ENCODE assay signal across 27 cellular contexts in genomic region chr3:112413722-112414121, GRCh38.
DNase-seq lines count a peak whose midpoint lies in the region; FAIRE-seq and TF ChIP-seq lines count a peak whose summit lies in the region.
"Had no signal": no experiment of that assay in that cellular context is flagged by ENCODE, and none has a peak within 500 bp of the region (broad histone marks: within the 10 kb centered on the region; RNA-seq: fewer than 3 reads in every experiment).

No MANE protein-coding gene starts in this region.

- no peak overlapping the region for H3K27ac Mint-ChIP-seq in MCF 10A (ENCODE audit: low read depth, unreplicated experiment)
- peak overlapping the region; percentile 35 for H3K27ac Mint-ChIP-seq in neural crest cell (ENCODE audit: unreplicated experiment)
- H3K27ac Mint-ChIP-seq: GM23338, HFFc6 had no signal

- H3K27me3 ChIP-seq in mammary epithelial cell (ENCODE audit: insufficient read depth, low read length), result no peaks in the 10 kb centered on the region
- H3K27me3 ChIP-seq in H1 (replicated peaks in 1 of 4; ENCODE audit: control insufficient read depth in 3 of 4, extremely low read depth in 1 of 4, insufficient read depth in 3 of 4, low read length in 3 of 4), result no peaks in the 10 kb centered on the region
- no peaks in the 10 kb centered on the region for H3K27me3 ChIP-seq in GM23248 (replicated peaks; ENCODE audit: insufficient read depth)
- H3K27me3 ChIP-seq: SJCRH30 had no signal

- intact Hi-C loops in mammary epithelial cell (cut with micrococcal nuclease) (no loop called here), MCF 10A (cut with micrococcal nuclease) (no loop called here)

- 0 out of 2 replicates have a peak overlapping the region, but pooled peaks have one; percentile 24 for H2BK20ac ChIP-seq in H1 (ENCODE audit: low read length)

- H3K36me3 ChIP-seq in mammary epithelial cell (ENCODE audit: insufficient read depth, low read length) (no peaks in the 10 kb centered on the region), H1 (ENCODE audit: control insufficient read depth in 2 of 4, insufficient read depth in 4 of 4, low read length in 3 of 4) (peaks cover 0 to 31% (median 8%) of the 10 kb centered on the region in 4 experiments; a peak in 4 of 8 replicates), GM23248 (ENCODE audit: low read depth) (no peaks in the 10 kb centered on the region)
- H3K36me3 ChIP-seq: HAP-1, SJCRH30 had no signal

- H3K4me3 Mint-ChIP-seq in MCF 10A (ENCODE audit: unreplicated experiment), result no peak overlapping the region
- no peak overlapping the region for H3K4me3 Mint-ChIP-seq in neural crest cell
- H3K4me3 Mint-ChIP-seq: GM23338, HFFc6 had no signal

- no peak for TF ChIP-seq POLR2A in H1 (IDR thresholded peaks at IDR 0.05; ENCODE audit: control extremely low read depth in 1 of 2, low read depth in 2 of 2, low read length in 2 of 2)

- no peaks in the 10 kb centered on the region for H3K9me3 ChIP-seq in mammary epithelial cell (replicated peaks; ENCODE audit: insufficient read depth, low read length)
- H3K9me3 ChIP-seq in H1 (ENCODE audit: insufficient read depth in 2 of 2, low read depth in 1 of 2, low read length in 1 of 2), result no peaks in the 10 kb centered on the region
- H3K9me3 ChIP-seq in GM23248 (ENCODE audit: low read depth), result no peaks in the 10 kb centered on the region
- H3K9me3 ChIP-seq: HAP-1, SJCRH30 had no signal

- H4K91ac ChIP-seq in H1 (replicated peaks; ENCODE audit: insufficient read length, low read length), result no peak overlapping the region

- H3K14ac ChIP-seq in H1 (ENCODE audit: insufficient read length), result no peak overlapping the region

- no peaks in the 10 kb centered on the region for H3K79me2 ChIP-seq in mammary epithelial cell (ENCODE audit: insufficient read depth, low read length)
- H3K79me2 ChIP-seq in H1 (ENCODE audit: control insufficient read depth in 1 of 2, insufficient read depth in 2 of 2, low read length in 2 of 2), result no peaks in the 10 kb centered on the region; a peak in 1 of 4 replicates
- no peaks in the 10 kb centered on the region for H3K79me2 ChIP-seq in GM23248 (ENCODE audit: insufficient read depth)

- DNase-seq in mammary epithelial cell (no peak), MCF 10A (ENCODE audit: unreplicated experiment) (no peak), H1 (ENCODE audit: low read depth in 1 of 2, low spot score in 2 of 2) (no peak), neural crest cell (ENCODE audit: low read depth, low spot score) (no peak), NCI-H2171 treated with DMSO at 0.1 percent for 48 hours (lab: John Stamatoyannopoulos, UW) (no peak), GM23248 (no peak), iPS-NIHi11 (ENCODE audit: low spot score) (no peak), NCI-H1694 treated with DMSO at 0.1 percent for 48 hours (lab: John Stamatoyannopoulos, UW) (no peak)
- DNase-seq: 8988T, ACHN, Calu3, DMS79 treated with DMSO at 0.1 percent for 48 hours, GF-D8, HFFc6, NCI-H1048, NCI-H1417, NCI-H1694, NCI-H2081, NCI-H226, NCI-H510A, NCI-H69, SJCRH30 had no signal

- H3K56ac ChIP-seq in H1 (replicated peaks; ENCODE audit: insufficient read length, low read depth, low read length), result no peak overlapping the region

- 71% methylated on average over 3 of the region's 3 CpGs for WGBS in mammary epithelial cell (ENCODE audit: low coverage, missing lambda C conversion rate)
- 92% methylated on average over 3 of the region's 3 CpGs; no CpG with 5 or more reads in 1 of the 2 experiments for WGBS in H1 (ENCODE audit: extremely low coverage in 1 of 2, insufficient coverage in 1 of 2, insufficient read length in 1 of 2, insufficient replicate concordance in 2 of 2, low coverage in 1 of 2, low lambda C conversion rate in 2 of 2, missing lambda C conversion rate in 1 of 2), 2 experiments
- 8 to 16% methylated on average over 3 of the region's 3 CpGs for WGBS in GM23248 (ENCODE audit: low coverage in 1 of 2, low lambda C conversion rate in 2 of 2, missing lambda C conversion rate in 2 of 2), 2 experiments

- H2AK5ac ChIP-seq in H1 (ENCODE audit: low read depth, low read length), result peak overlapping the region; percentile 43; the same call in 1 of the 2 replicates

- no peak for FAIRE-seq in H1 (lab: Jason Lieb, UNC)
- FAIRE-seq: GM19239 had no signal

- H2BK15ac ChIP-seq in H1 (ENCODE audit: low read length), result peak overlapping the region; percentile 8; the same call in 1 of the 2 replicates

- H3K36me3 Mint-ChIP-seq in MCF 10A (ENCODE audit: insufficient read depth, unreplicated experiment), result no peaks in the 10 kb centered on the region
- peaks cover 7% of the 10 kb centered on the region for H3K36me3 Mint-ChIP-seq in neural crest cell (ENCODE audit: low read depth)
- H3K36me3 Mint-ChIP-seq: IgD-negative memory B cell had no signal

- H3K4me1 Mint-ChIP-seq in MCF 10A (ENCODE audit: insufficient read depth, unreplicated experiment), result no peaks in the 10 kb centered on the region
- no peaks in the 10 kb centered on the region for H3K4me1 Mint-ChIP-seq in neural crest cell

- dilution Hi-C loops in mammary epithelial cell (cut with HindIII; ENCODE audit: low sequenced_read_pairs), result no loop called here

- no peak for TF ChIP-seq RAD21 in H1 (IDR thresholded peaks at IDR 0.05 in 1 of 2, conservative IDR thresholded peaks at IDR 0.05 in 1 of 2; ENCODE audit: low read depth in 2 of 2, low read length in 2 of 2)

- no peaks in the 10 kb centered on the region for H4K20me1 ChIP-seq in mammary epithelial cell (ENCODE audit: insufficient read depth, low read length)
- no peaks in the 10 kb centered on the region for H4K20me1 ChIP-seq in H1 (replicated peaks in 1 of 2; ENCODE audit: control insufficient read depth in 1 of 2, insufficient read depth in 2 of 2, low read length in 2 of 2)
- H4K20me1 ChIP-seq in GM23248 (ENCODE audit: insufficient read depth), result no peaks in the 10 kb centered on the region

- H2BK120ac ChIP-seq in H1 (replicated peaks; ENCODE audit: low read depth, low read length), result no peak overlapping the region

- H3K23me2 ChIP-seq in H1 (ENCODE audit: low read depth, low read length), result peaks cover 2% of the 10 kb centered on the region; the same call in 1 of the 2 replicates

- H2BK5ac ChIP-seq in H1 (ENCODE audit: low read depth, low read length), result 0 out of 2 replicates have a peak overlapping the region, but pooled peaks have one; percentile 26

- H4K5ac ChIP-seq in H1 (ENCODE audit: insufficient read length, low read depth, low read length), result no peak overlapping the region

- H3K27me3 Mint-ChIP-seq in MCF 10A (ENCODE audit: insufficient read depth, unreplicated experiment) (no peaks in the 10 kb centered on the region), neural crest cell (ENCODE audit: low read depth) (no peaks in the 10 kb centered on the region)
- H3K27me3 Mint-ChIP-seq: IgD-negative memory B cell had no signal

- H3K18ac ChIP-seq in H1 (ENCODE audit: extremely low read depth, low read length), result no peak overlapping the region

- TF ChIP-seq CTCF in mammary epithelial cell (conservative IDR thresholded peaks at IDR 0.05 in 1 of 2, IDR thresholded peaks at IDR 0.05 in 1 of 2; ENCODE audit: extremely low read depth in 1 of 2, insufficient read depth in 1 of 2, low read depth in 1 of 2, low read length in 2 of 2) (no peak), MCF 10A (IDR thresholded peaks at IDR 0.05; ENCODE audit: unreplicated experiment) (no peak), H1 (IDR thresholded peaks at IDR 0.05; ENCODE audit: control extremely low read depth in 1 of 3, insufficient read depth in 1 of 3, low read depth in 1 of 3, low read length in 3 of 3) (no peak), neural crest cell (conservative IDR thresholded peaks at IDR 0.05) (no peak)

- no peak for TF ChIP-seq EP300 in H1 (IDR thresholded peaks at IDR 0.05; ENCODE audit: borderline replicate concordance in 1 of 2, low read depth in 2 of 2, low read length in 2 of 2)

- H3K4me2 ChIP-seq in mammary epithelial cell (ENCODE audit: insufficient read depth, low read depth, low read length), result no peak overlapping the region
- H3K4me2 ChIP-seq in H1 (ENCODE audit: insufficient read depth in 1 of 2, low read depth in 2 of 2, low read length in 2 of 2), result no peak overlapping the region
- no peak overlapping the region for H3K4me2 ChIP-seq in GM23248 (ENCODE audit: unreplicated experiment)
- H3K4me2 ChIP-seq: GM23338, KMS-11 had no signal

- H3K9ac ChIP-seq in mammary epithelial cell (ENCODE audit: insufficient read depth, low read length), result no peak overlapping the region
- no peak overlapping the region for H3K9ac ChIP-seq in H1 (replicated peaks in 1 of 4; ENCODE audit: extremely low read depth in 1 of 4, low read depth in 3 of 4, low read length in 3 of 4)
- H3K9ac ChIP-seq in GM23248, result no peak overlapping the region
- H3K9ac ChIP-seq: KMS-11 had no signal

- POLR2A ChIA-PET in MCF 10A (lab: Yijun Ruan, JAX), result interaction anchor here (1.2 kb wide), 1 partner anchor 15 kb away, joined by 3 read pairs; no protein-coding TSS in a partner anchor
- POLR2A ChIA-PET in H1 (lab: Charles Lee; ENCODE audit: partially characterized antibody), result interaction anchor here (1.9 kb wide), 1 partner anchor 9 kb away, joined by 4 read pairs; no protein-coding TSS in a partner anchor

- H3K27ac ChIP-seq in mammary epithelial cell (ENCODE audit: insufficient read depth, low read depth, low read length) (no peak overlapping the region), H1 (ENCODE audit: low read depth, low read length) (no peak overlapping the region), GM23248 (no peak overlapping the region)
- H3K27ac ChIP-seq: KMS-11, SJCRH30 had no signal

- no peak overlapping the region for H3K4me3 ChIP-seq in mammary epithelial cell (replicated peaks in 1 of 3; ENCODE audit: insufficient read depth in 1 of 3, low read depth in 2 of 3, low read length in 3 of 3)
- H3K4me3 ChIP-seq in H1 (ENCODE audit: extremely low read depth in 1 of 4, insufficient read depth in 2 of 4, low read depth in 3 of 4, low read length in 4 of 4), result no peak overlapping the region
- H3K4me3 ChIP-seq in GM23248, result no peak overlapping the region
- H3K4me3 ChIP-seq: GM23338, HAP-1, SJCRH30 had no signal

- no TSS peak for BruUV-seq in mammary epithelial cell (replicated peaks; lab: Mats Ljungman, UMichigan)
- BruUV-seq in MCF 10A (replicated peaks; lab: Mats Ljungman, UMichigan), result no TSS peak

- H2BK12ac ChIP-seq in H1 (ENCODE audit: low read depth, low read length), result no peak overlapping the region; the same call in 1 of the 2 replicates

- H3K9me3 Mint-ChIP-seq in MCF 10A (ENCODE audit: unreplicated experiment), result peaks cover 9% of the 10 kb centered on the region
- H3K9me3 Mint-ChIP-seq in neural crest cell, result peaks cover 12% of the 10 kb centered on the region
- H3K9me3 Mint-ChIP-seq: HFFc6 had no signal

- no peaks in the 10 kb centered on the region for H3F3A ChIP-seq in GM23248 (ENCODE audit: insufficient read depth)

- H3K4me1 ChIP-seq in mammary epithelial cell (ENCODE audit: insufficient read depth, low read length) (no peaks in the 10 kb centered on the region), H1 (replicated peaks in 1 of 4; ENCODE audit: control insufficient read depth in 3 of 4, insufficient read depth in 4 of 4, low read length in 3 of 4) (peaks cover 0 to 8% (median 3%) of the 10 kb centered on the region in 4 experiments; a peak in 2 of 7 replicates), GM23248 (ENCODE audit: insufficient read depth) (no peaks in the 10 kb centered on the region)
- H3K4me1 ChIP-seq: HAP-1, SJCRH30 had no signal

- no peak overlapping the region for H4K8ac ChIP-seq in H1 (ENCODE audit: extremely low read depth, insufficient read depth, low read length)

- in situ Hi-C loops in mammary epithelial cell (cut with MboI; ENCODE audit: low sequenced_read_pairs in 2 of 2) (no loop called here), GM23248 (cut with MboI) (no loop called here)

- H3K23ac ChIP-seq in H1 (ENCODE audit: insufficient read length), result no peak overlapping the region

- no peaks in the 10 kb centered on the region for H3K9me2 ChIP-seq in GM23248 (ENCODE audit: insufficient read depth)

- H3K79me1 ChIP-seq in H1 (ENCODE audit: low read depth, low read length), result no peaks in the 10 kb centered on the region

- H2AFZ ChIP-seq in mammary epithelial cell (ENCODE audit: low read depth, low read length), result peak overlapping the region; percentile 21
- no peak overlapping the region for H2AFZ ChIP-seq in H1 (ENCODE audit: low read length)
- H2AFZ ChIP-seq in GM23248, result no peak overlapping the region
- H2AFZ ChIP-seq: GM23338 had no signal

- no peak overlapping the region for H3K4ac ChIP-seq in H1 (replicated peaks; ENCODE audit: insufficient read length, low read depth, low read length)

- CTCF ChIA-PET in mammary epithelial cell (lab: Charles Lee; ENCODE audit: low non-redundant PET) (no interaction called here), MCF 10A (lab: Yijun Ruan, JAX) (no interaction called here), H1 (lab: Charles Lee; ENCODE audit: partially characterized antibody) (interaction anchor here (1.5 kb wide), 1 partner anchor 24 kb away, joined by 6 read pairs; no protein-coding TSS in a partner anchor)
